40 cellular contexts compared by ENCODE assay signal in the genomic region with DNA sequence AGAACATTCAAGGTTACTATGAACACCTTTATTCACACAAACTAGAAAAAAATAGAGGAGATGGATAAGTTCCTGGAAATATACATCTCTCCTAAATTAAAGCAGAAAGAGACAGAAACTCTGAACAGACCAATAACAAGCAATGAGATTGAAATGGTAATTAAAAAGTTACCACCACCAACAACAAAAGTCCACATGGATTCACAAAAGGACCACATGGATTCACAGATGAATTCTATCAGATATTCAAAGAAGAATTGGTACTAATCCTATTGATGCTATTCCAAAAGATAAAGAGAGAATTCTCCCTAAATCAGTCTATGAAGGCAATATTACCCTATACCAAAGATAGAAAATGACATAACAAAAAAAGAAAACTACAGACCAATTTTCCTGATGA.
"Had no signal": no experiment of that assay in that cellular context is flagged by ENCODE, and none has a peak within 500 bp of the region (broad histone marks: within the 10 kb centered on the region; RNA-seq: fewer than 3 reads in every experiment).

No MANE protein-coding gene starts in this region.

- H3K27ac ChIP-seq: adrenal gland, ascending aorta, body of pancreas, brain microvascular endothelial cell, breast epithelium, cardiac muscle cell had no signal

- H3K9me3 ChIP-seq: adrenal gland had no signal

- H3K36me3 ChIP-seq: adrenal gland, ascending aorta, brain microvascular endothelial cell, breast epithelium, cardiac muscle cell had no signal

- ATAC-seq: activated naive CD4-positive, alpha-beta T cell treated with anti-CD3 and anti-CD28 coated beads, Interleukin-2, amount 50 U/mL, for 72 hours; activated naive CD8-positive, alpha-beta T cell treated with anti-CD3 and anti-CD28 coated beads, Interleukin-2, amount 50 U/mL, for 24 hours; activated T-cell treated with anti-CD3 and anti-CD28 coated beads, Interleukin-2, amount 50 U/mL, for 4 hours; activated T-cell treated with anti-CD3 and anti-CD28 coated beads, Interleukin-2, amount 50 U/mL, for 72 hours; activated T-helper 17 cell treated with anti-CD3 and anti-CD28 coated beads, Interleukin-2, amount 50 U/mL, for 72 hours; body of pancreas had no signal

- H3K4me1 ChIP-seq: adrenal gland, ascending aorta, body of pancreas, breast epithelium had no signal

- H3K36me3 Mint-ChIP-seq: activated naive CD4-positive, alpha-beta T cell treated with anti-CD3 and anti-CD28 coated beads, Interleukin-2, amount 10 ng/mL, durations not matched to agents 7 days and 5 days; activated naive CD4-positive, alpha-beta T cell treated with anti-CD3 and anti-CD28 coated beads, Interleukin-2, amount 50 U/mL, for 24 hours; activated naive CD8-positive, alpha-beta T cell; activated naive CD8-positive, alpha-beta T cell treated with anti-CD3 and anti-CD28 coated beads for 36 hours; activated naive CD8-positive, alpha-beta T cell treated with anti-CD3 and anti-CD28 coated beads, Interleukin-2, amount 10 ng/mL, durations not matched to agents 7 days and 5 days; brain had no signal

- H3K4me3 Mint-ChIP-seq: activated naive CD4-positive, alpha-beta T cell treated with anti-CD3 and anti-CD28 coated beads for 36 hours; activated naive CD4-positive, alpha-beta T cell treated with anti-CD3 and anti-CD28 coated beads, Interleukin-2, amount 10 ng/mL, durations not matched to agents 7 days and 5 days; activated naive CD4-positive, alpha-beta T cell treated with anti-CD3 and anti-CD28 coated beads, Interleukin-2, amount 50 U/mL, for 24 hours; activated naive CD8-positive, alpha-beta T cell; activated naive CD8-positive, alpha-beta T cell treated with anti-CD3 and anti-CD28 coated beads for 36 hours; activated naive CD8-positive, alpha-beta T cell treated with anti-CD3 and anti-CD28 coated beads, Interleukin-2, amount 10 ng/mL, durations not matched to agents 7 days and 5 days; activated naive CD8-positive, alpha-beta T cell treated with anti-CD3 and anti-CD28 coated beads, Interleukin-2, amount 50 U/mL, for 24 hours; activated T-cell treated with anti-CD3 and anti-CD28 coated beads, Interleukin-2, amount 50 U/mL, for 24 hours; activated T-cell treated with anti-CD3 and anti-CD28 coated beads, Interleukin-2, amount 50 U/mL, for 4 hours; activated T-cell treated with anti-CD3 and anti-CD28 coated beads, Interleukin-2, amount 50 U/mL, for 72 hours; activated T-helper 1 cell treated with anti-CD3 and anti-CD28 coated beads, Interleukin-12 subunit alpha, Interleukin-12 subunit beta, Interleukin-2, Interleukin-4 antibody, amounts not matched to agents 30 ng/mL and 10 ng/mL and 1 ng/mL, durations not matched to agents 14 hours and 24 hours and 36 hours; activated T-helper 17 cell treated with anti-CD3 and anti-CD28 coated beads, Interleukin-2, amount 50 U/mL, for 72 hours; brain; central memory CD8-positive, alpha-beta T cell had no signal

- FAIRE-seq: astrocyte, bronchial epithelial cell had no signal

- DNase-seq: activated effector memory CD4-positive, alpha-beta T cell treated with anti-CD3 and anti-CD28 coated beads, Interleukin-2, amount 50 U/mL, for 16 hours; activated effector memory CD4-positive, alpha-beta T cell treated with Interleukin-2 at 50 U/mL for 16 hours; activated gamma-delta T cell; activated gamma-delta T cell treated with Interleukin-2 at 50 U/mL for 16 hours; activated naive CD4-positive, alpha-beta T cell; activated naive CD4-positive, alpha-beta T cell treated with anti-CD3 and anti-CD28 coated beads for 36 hours; activated naive CD4-positive, alpha-beta T cell treated with anti-CD3 and anti-CD28 coated beads, Interleukin-2, amount 10 ng/mL, durations not matched to agents 7 days and 5 days; activated naive CD4-positive, alpha-beta T cell treated with anti-CD3 and anti-CD28 coated beads, Interleukin-2, amount 50 U/mL, for 16 hours; activated naive CD4-positive, alpha-beta T cell treated with Interleukin-2 at 50 U/mL for 16 hours; activated naive CD8-positive, alpha-beta T cell treated with anti-CD3 and anti-CD28 coated beads for 36 hours; activated naive CD8-positive, alpha-beta T cell treated with anti-CD3 and anti-CD28 coated beads, Interleukin-2, amount 10 ng/mL, durations not matched to agents 7 days and 5 days; activated naive CD8-positive, alpha-beta T cell treated with anti-CD3 and anti-CD28 coated beads, Interleukin-2, amount 50 U/mL, for 24 hours; activated T-cell treated with anti-CD3 and anti-CD28 coated beads, Interleukin-2, amount 50 U/mL, for 1 hour; activated T-cell treated with anti-CD3 and anti-CD28 coated beads, Interleukin-2, amount 50 U/mL, for 24 hours; activated T-cell treated with anti-CD3 and anti-CD28 coated beads, Interleukin-2, amount 50 U/mL, for 4 hours; activated T-cell treated with anti-CD3 and anti-CD28 coated beads, Interleukin-2, amount 50 U/mL, for 48 hours; activated T-cell treated with anti-CD3 and anti-CD28 coated beads, Interleukin-2, amount 50 U/mL, for 72 hours; adrenal gland; amniotic stem cell; amygdala; anterior cingulate cortex; aorta; body of pancreas; brain microvascular endothelial cell; caudate nucleus; central memory CD4-positive, alpha-beta T cell; cerebellar nuclear complex had no signal

- H3K4me1 Mint-ChIP-seq: activated naive CD4-positive, alpha-beta T cell treated with anti-CD3 and anti-CD28 coated beads, Interleukin-2, amount 10 ng/mL, durations not matched to agents 7 days and 5 days; activated naive CD4-positive, alpha-beta T cell treated with anti-CD3 and anti-CD28 coated beads, Interleukin-2, amount 50 U/mL, for 24 hours; activated naive CD8-positive, alpha-beta T cell treated with anti-CD3 and anti-CD28 coated beads for 36 hours; activated naive CD8-positive, alpha-beta T cell treated with anti-CD3 and anti-CD28 coated beads, Interleukin-2, amount 10 ng/mL, durations not matched to agents 7 days and 5 days; activated naive CD8-positive, alpha-beta T cell treated with anti-CD3 and anti-CD28 coated beads, Interleukin-2, amount 50 U/mL, for 24 hours; activated T-helper 17 cell treated with anti-CD3 and anti-CD28 coated beads, Interleukin-2, amount 50 U/mL, for 72 hours; brain; central memory CD8-positive, alpha-beta T cell had no signal

- H3K27me3 ChIP-seq: adrenal gland, ascending aorta, body of pancreas, brain microvascular endothelial cell, breast epithelium, cardiac muscle cell had no signal

- H3K27ac Mint-ChIP-seq: activated naive CD4-positive, alpha-beta T cell treated with anti-CD3 and anti-CD28 coated beads for 36 hours; activated naive CD4-positive, alpha-beta T cell treated with anti-CD3 and anti-CD28 coated beads, Interleukin-2, amount 10 ng/mL, durations not matched to agents 7 days and 5 days; activated naive CD4-positive, alpha-beta T cell treated with anti-CD3 and anti-CD28 coated beads, Interleukin-2, amount 50 U/mL, for 24 hours; activated naive CD4-positive, alpha-beta T cell treated with anti-CD3 and anti-CD28 coated beads, Interleukin-2, amount 50 U/mL, for 72 hours; activated naive CD8-positive, alpha-beta T cell; activated naive CD8-positive, alpha-beta T cell treated with anti-CD3 and anti-CD28 coated beads for 36 hours; activated naive CD8-positive, alpha-beta T cell treated with anti-CD3 and anti-CD28 coated beads, Interleukin-2, amount 10 ng/mL, durations not matched to agents 7 days and 5 days; activated naive CD8-positive, alpha-beta T cell treated with anti-CD3 and anti-CD28 coated beads, Interleukin-2, amount 50 U/mL, for 24 hours; activated T-cell treated with anti-CD3 and anti-CD28 coated beads, Interleukin-2, amount 50 U/mL, for 24 hours; activated T-cell treated with anti-CD3 and anti-CD28 coated beads, Interleukin-2, amount 50 U/mL, for 72 hours; activated T-helper 1 cell treated with anti-CD3 and anti-CD28 coated beads, Interleukin-12 subunit alpha, Interleukin-12 subunit beta, Interleukin-2, Interleukin-4 antibody, amounts not matched to agents 30 ng/mL and 10 ng/mL and 1 ng/mL, durations not matched to agents 14 hours and 24 hours and 36 hours; activated T-helper 17 cell treated with anti-CD3 and anti-CD28 coated beads, Interleukin-2, amount 50 U/mL, for 72 hours; activated T-helper 2 cell treated with anti-CD3 and anti-CD28 coated beads, Interferon-gamma antibody, Interleukin-2, Interleukin-4, amounts not matched to agents 10 μg/mL and 5 μg/mL and 100 μg/mL, durations not matched to agents 14 hours and 24 hours and 36 hours; brain had no signal

- H3K27me3 Mint-ChIP-seq: activated naive CD4-positive, alpha-beta T cell treated with anti-CD3 and anti-CD28 coated beads, Interleukin-2, amount 10 ng/mL, durations not matched to agents 7 days and 5 days; activated naive CD4-positive, alpha-beta T cell treated with anti-CD3 and anti-CD28 coated beads, Interleukin-2, amount 50 U/mL, for 24 hours; activated naive CD8-positive, alpha-beta T cell; activated naive CD8-positive, alpha-beta T cell treated with anti-CD3 and anti-CD28 coated beads for 36 hours; activated naive CD8-positive, alpha-beta T cell treated with anti-CD3 and anti-CD28 coated beads, Interleukin-2, amount 10 ng/mL, durations not matched to agents 7 days and 5 days; activated naive CD8-positive, alpha-beta T cell treated with anti-CD3 and anti-CD28 coated beads, Interleukin-2, amount 50 U/mL, for 24 hours; activated T-cell treated with anti-CD3 and anti-CD28 coated beads, Interleukin-2, amount 50 U/mL, for 24 hours; activated T-helper 17 cell treated with anti-CD3 and anti-CD28 coated beads, Interleukin-2, amount 50 U/mL, for 72 hours; brain; central memory CD8-positive, alpha-beta T cell had no signal

- H3K4me3 ChIP-seq: adrenal gland, ascending aorta, body of pancreas, breast epithelium, cardiac muscle cell had no signal
